In genomic region chr10:29926649-29927048, GRCh38 we compare ENCODE assay signal across 10 cellular contexts.
DNase-seq lines count a peak whose midpoint lies in the region; ATAC-seq and TF ChIP-seq lines count a peak whose summit lies in the region.
"Had no signal": no experiment of that assay in that cellular context is flagged by ENCODE, and none has a peak within 500 bp of the region (broad histone marks: within the 10 kb centered on the region; RNA-seq: fewer than 3 reads in every experiment).

No MANE protein-coding gene starts in this region.

- no peak overlapping the region for H3K27ac Mint-ChIP-seq in activated naive CD8-positive, alpha-beta T cell treated with anti-CD3 and anti-CD28 coated beads, Interleukin-2, amount 50 U/mL, for 24 hours
- no peak overlapping the region for H3K27ac Mint-ChIP-seq in activated naive CD8-positive, alpha-beta T cell treated with anti-CD3 and anti-CD28 coated beads for 36 hours

- BruUV-seq in PC-3 (replicated peaks; lab: Mats Ljungman, UMichigan): no TSS peak

- H3K9me3 Mint-ChIP-seq in activated naive CD8-positive, alpha-beta T cell treated with anti-CD3 and anti-CD28 coated beads, Interleukin-2, amount 50 U/mL, for 24 hours: peaks cover 4% of the 10 kb centered on the region
- peaks cover 11% of the 10 kb centered on the region for H3K9me3 Mint-ChIP-seq in activated naive CD8-positive, alpha-beta T cell treated with anti-CD3 and anti-CD28 coated beads for 36 hours

- CTCF ChIA-PET in PC-3 (lab: Charles Lee): no interaction called here

- no peaks in the 10 kb centered on the region for H3K9me2 ChIP-seq in PC-3 (replicated peaks; ENCODE audit: low read length)

- peaks cover 11% of the 10 kb centered on the region for H3K27me3 Mint-ChIP-seq in activated naive CD8-positive, alpha-beta T cell treated with anti-CD3 and anti-CD28 coated beads, Interleukin-2, amount 50 U/mL, for 24 hours
- peaks cover 20% of the 10 kb centered on the region for H3K27me3 Mint-ChIP-seq in activated naive CD8-positive, alpha-beta T cell treated with anti-CD3 and anti-CD28 coated beads for 36 hours

- H3K4me3 Mint-ChIP-seq in activated naive CD8-positive, alpha-beta T cell treated with anti-CD3 and anti-CD28 coated beads, Interleukin-2, amount 50 U/mL, for 24 hours: no peak overlapping the region
- H3K4me3 Mint-ChIP-seq in activated naive CD8-positive, alpha-beta T cell treated with anti-CD3 and anti-CD28 coated beads for 36 hours: no peak overlapping the region

- no peaks in the 10 kb centered on the region for H4K20me1 ChIP-seq in PC-3 (ENCODE audit: low read length)
- no peaks in the 10 kb centered on the region for H4K20me1 ChIP-seq in fibroblast of lung (ENCODE audit: control insufficient read depth, extremely low read depth, insufficient read depth, low read length)

- POLR2A ChIA-PET in PC-3 (lab: Charles Lee; ENCODE audit: unreplicated experiment): no interaction called here

- peak; percentile 35; the same call in 1 of the 2 replicates for ATAC-seq in PC-3
- ATAC-seq in activated naive CD8-positive, alpha-beta T cell treated with anti-CD3 and anti-CD28 coated beads, Interleukin-2, amount 50 U/mL, for 24 hours: no peak

- intact Hi-C loops in PC-3 (cut with micrococcal nuclease): no loop called here

- no peaks in the 10 kb centered on the region for H3K4me1 Mint-ChIP-seq in activated naive CD8-positive, alpha-beta T cell treated with anti-CD3 and anti-CD28 coated beads, Interleukin-2, amount 50 U/mL, for 24 hours
- H3K4me1 Mint-ChIP-seq in activated naive CD8-positive, alpha-beta T cell treated with anti-CD3 and anti-CD28 coated beads for 36 hours: no peaks in the 10 kb centered on the region

- H2AFZ ChIP-seq in PC-3 (ENCODE audit: low read length) (no peak overlapping the region), fibroblast of lung (ENCODE audit: low read length) (no peak overlapping the region), parathyroid adenoma (no peak overlapping the region)

- H3K36me3 ChIP-seq in PC-3 (ENCODE audit: low read depth, low read length) (no peaks in the 10 kb centered on the region), fibroblast of lung (ENCODE audit: control insufficient read depth, insufficient read depth, low read length) (no peaks in the 10 kb centered on the region), parathyroid adenoma (ENCODE audit: control insufficient read depth, insufficient read depth, low read length) (no peaks in the 10 kb centered on the region)
- H3K36me3 ChIP-seq: vagina had no signal

- no peaks in the 10 kb centered on the region for H3K4me1 ChIP-seq in PC-3 (ENCODE audit: insufficient read depth, low read length)
- no peaks in the 10 kb centered on the region for H3K4me1 ChIP-seq in fibroblast of lung (ENCODE audit: control insufficient read depth, extremely low read depth, insufficient read depth, low read length)
- H3K4me1 ChIP-seq in parathyroid adenoma: no peaks in the 10 kb centered on the region
- H3K4me1 ChIP-seq: vagina had no signal

- H3K36me3 Mint-ChIP-seq in activated naive CD8-positive, alpha-beta T cell treated with anti-CD3 and anti-CD28 coated beads, Interleukin-2, amount 50 U/mL, for 24 hours (ENCODE audit: low read depth): no peaks in the 10 kb centered on the region
- H3K36me3 Mint-ChIP-seq in activated naive CD8-positive, alpha-beta T cell treated with anti-CD3 and anti-CD28 coated beads for 36 hours: peaks cover 5% of the 10 kb centered on the region

- no peak overlapping the region for H3K4me3 ChIP-seq in PC-3 (ENCODE audit: low read length)
- no peak overlapping the region for H3K4me3 ChIP-seq in fibroblast of lung (replicated peaks in 1 of 4; ENCODE audit: control extremely low read depth in 1 of 4, insufficient read depth in 1 of 4, low read depth in 3 of 4, low read length in 4 of 4)
- no peak overlapping the region for H3K4me3 ChIP-seq in parathyroid adenoma (ENCODE audit: low read depth, low read length)
- H3K4me3 ChIP-seq: vagina had no signal

- TF ChIP-seq CTCF in PC-3 (conservative IDR thresholded peaks at IDR 0.05; ENCODE audit: low read depth, low read length) (peak; percentile 63), fibroblast of lung (conservative IDR thresholded peaks at IDR 0.05 in 1 of 2, IDR thresholded peaks at IDR 0.05 in 1 of 2; ENCODE audit: low read depth in 1 of 2, low read length in 2 of 2) (peak; percentile 45 to 96), parathyroid adenoma (IDR thresholded peaks at IDR 0.05) (peak; percentile 28), GM10266 (IDR thresholded peaks at IDR 0.05; ENCODE audit: control insufficient read depth, insufficient read depth, low read depth, missing control alignments) (no peak)

- H3K4me2 ChIP-seq in PC-3 (ENCODE audit: low read length): no peak overlapping the region
- no peak overlapping the region for H3K4me2 ChIP-seq in fibroblast of lung (ENCODE audit: extremely low read depth, insufficient read depth, low read length)
- H3K4me2 ChIP-seq in parathyroid adenoma (ENCODE audit: low read length): no peak overlapping the region

- H3K9me3 ChIP-seq in PC-3 (ENCODE audit: low read length): no peaks in the 10 kb centered on the region
- H3K9me3 ChIP-seq in fibroblast of lung (ENCODE audit: control insufficient read depth, insufficient read depth, low read depth, low read length): no peaks in the 10 kb centered on the region
- no peaks in the 10 kb centered on the region for H3K9me3 ChIP-seq in parathyroid adenoma (ENCODE audit: control insufficient read depth, low read length)
- H3K9me3 ChIP-seq: vagina had no signal

- no peaks in the 10 kb centered on the region for H3F3A ChIP-seq in PC-3 (ENCODE audit: low read length, unreplicated experiment)

- H3K27ac ChIP-seq in PC-3 (ENCODE audit: low read length) (no peak overlapping the region), fibroblast of lung (ENCODE audit: insufficient read depth, low read length) (no peak overlapping the region), parathyroid adenoma (no peak overlapping the region)
- H3K27ac ChIP-seq: vagina had no signal

- H3K27me3 ChIP-seq in PC-3 (ENCODE audit: low read length) (no peaks in the 10 kb centered on the region), fibroblast of lung (ENCODE audit: control insufficient read depth, insufficient read depth, low read length) (peaks cover 5% of the 10 kb centered on the region), parathyroid adenoma (ENCODE audit: control insufficient read depth, insufficient read depth, low read length) (no peaks in the 10 kb centered on the region)
- H3K27me3 ChIP-seq: vagina had no signal

- DNase-seq in ELR (ENCODE audit: low read depth): peak; percentile 55
- DNase-seq in PC-3: peak; percentile 38
- peak; percentile 67 to 87 for DNase-seq in fibroblast of lung (ENCODE audit: low read depth in 2 of 2)
- no peak for DNase-seq in GM10266 (ENCODE audit: extremely low spot score)
- DNase-seq in HUDEP-2 (lab: John Stamatoyannopoulos, UW; ENCODE audit: unreplicated experiment in 76 of 76): no peak
- DNase-seq in activated naive CD8-positive, alpha-beta T cell treated with anti-CD3 and anti-CD28 coated beads, Interleukin-2, amount 50 U/mL, for 24 hours: no peak
- no peak for DNase-seq in activated naive CD8-positive, alpha-beta T cell treated with anti-CD3 and anti-CD28 coated beads for 36 hours
- DNase-seq: activated naive CD4-positive, alpha-beta T cell treated with Interleukin-2 at 50 U/mL for 16 hours had no signal

- no peaks in the 10 kb centered on the region for H3K79me2 ChIP-seq in PC-3 (ENCODE audit: low read length)
- H3K79me2 ChIP-seq in fibroblast of lung (ENCODE audit: control insufficient read depth, insufficient read depth, low read length): no peaks in the 10 kb centered on the region
- H3K79me2 ChIP-seq in parathyroid adenoma: no peaks in the 10 kb centered on the region

- H3K9ac ChIP-seq in PC-3 (ENCODE audit: low read length): no peak overlapping the region
- no peak overlapping the region for H3K9ac ChIP-seq in fibroblast of lung (ENCODE audit: insufficient read depth, low read length)
- no peak overlapping the region for H3K9ac ChIP-seq in parathyroid adenoma

Comparison
In these comparisons a context has a peak if more than half of its experiments do, and no peak if none do; other contexts are left out.
1. DNase-seq: peak in ELR (single experiment), PC-3 (single experiment) and fibroblast of lung (2 of 2); none in GM10266 (single experiment), HUDEP-2 (0 of 76), activated naive CD8-positive, alpha-beta T cell treated with anti-CD3 and anti-CD28 coated beads, Interleukin-2, amount 50 U/mL, for 24 hours (single experiment) and activated naive CD8-positive, alpha-beta T cell treated with anti-CD3 and anti-CD28 coated beads for 36 hours (single experiment).